In the genomic region with DNA sequence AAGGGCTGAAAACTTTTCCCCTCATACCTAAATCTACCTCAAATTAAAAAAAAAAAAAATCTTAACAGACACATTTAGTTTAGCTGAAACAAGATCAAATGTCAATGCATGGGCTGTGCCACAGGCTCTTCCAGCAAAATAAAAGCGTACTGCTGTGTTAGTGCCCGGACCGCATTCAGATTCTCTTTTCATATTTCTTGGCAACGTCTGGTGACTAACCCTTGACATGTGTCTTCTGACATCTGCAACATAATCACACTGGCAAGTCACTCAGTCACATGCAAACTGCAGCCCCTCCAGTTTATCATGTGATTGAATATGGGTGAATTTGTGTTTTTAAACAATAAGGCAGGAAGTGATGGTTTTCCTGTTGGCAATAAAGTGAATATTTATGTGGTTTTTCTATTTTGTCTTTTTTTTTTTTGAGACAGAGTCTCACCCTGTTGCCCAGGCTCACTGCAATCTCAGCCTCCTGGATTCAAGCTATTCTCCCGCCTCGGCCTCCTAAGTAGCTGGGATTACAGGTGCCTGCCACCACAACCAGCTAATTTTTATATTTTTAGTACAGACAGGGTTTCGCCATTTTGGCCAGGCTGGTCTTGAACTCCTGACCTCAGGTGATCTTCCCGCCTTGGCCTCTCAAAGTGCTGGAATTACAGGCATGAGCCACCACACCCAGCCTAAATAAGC, we compare ENCODE assay signal across 7 cellular contexts.
DNase-seq lines count a peak whose midpoint lies in the region; ATAC-seq and TF ChIP-seq lines count a peak whose summit lies in the region.
"Not testable (repeated sequence)": the region's sequence is repeated elsewhere in the genome, so short reads cannot be mapped to it uniquely, and the experiment has no call there.

No MANE protein-coding gene starts in this region.

- peaks cover 19% of the 10 kb centered on the region for H3K36me3 Mint-ChIP-seq in activated CD4-positive, alpha-beta T cell treated with anti-CD3 and anti-CD28 coated beads, Interleukin-2, amount 10 ng/mL, durations not matched to agents 7 days and 5 days (ENCODE audit: low read depth)
- H3K36me3 Mint-ChIP-seq in activated naive CD4-positive, alpha-beta T cell treated with anti-CD3 and anti-CD28 coated beads, Interleukin-2, amount 10 ng/mL, durations not matched to agents 7 days and 5 days, result peaks cover 26% of the 10 kb centered on the region
- H3K36me3 Mint-ChIP-seq in endodermal cell (ENCODE audit: low read depth), result peaks cover 61% of the 10 kb centered on the region

- not testable (repeated sequence) for H3K9me3 ChIP-seq in endodermal cell (ENCODE audit: control insufficient read depth, low read length)

- DNase-seq in GM03348 (ENCODE audit: low spot score) (peak; percentile 13), NB4 (ENCODE audit: low read depth) (peak; percentile 21)
- DNase-seq in activated CD4-positive, alpha-beta T cell treated with anti-CD3 and anti-CD28 coated beads, Interleukin-2, amount 10 ng/mL, durations not matched to agents 7 days and 5 days, result peak; percentile 65
- DNase-seq in activated naive CD4-positive, alpha-beta T cell treated with anti-CD3 and anti-CD28 coated beads, Interleukin-2, amount 10 ng/mL, durations not matched to agents 7 days and 5 days, result peak; percentile 64
- not testable (repeated sequence) for DNase-seq in endodermal cell; left lobe of liver (ENCODE audit: low spot score)

- not testable (repeated sequence) for H3K27me3 Mint-ChIP-seq in activated CD4-positive, alpha-beta T cell treated with anti-CD3 and anti-CD28 coated beads, Interleukin-2, amount 10 ng/mL, durations not matched to agents 7 days and 5 days; activated naive CD4-positive, alpha-beta T cell treated with anti-CD3 and anti-CD28 coated beads, Interleukin-2, amount 10 ng/mL, durations not matched to agents 7 days and 5 days; endodermal cell (ENCODE audit: insufficient read depth)

- peaks cover 36% of the 10 kb centered on the region for H3K36me3 ChIP-seq in endodermal cell (ENCODE audit: control insufficient read depth, insufficient read depth, low read length)

- H3K9me3 Mint-ChIP-seq in activated CD4-positive, alpha-beta T cell treated with anti-CD3 and anti-CD28 coated beads, Interleukin-2, amount 10 ng/mL, durations not matched to agents 7 days and 5 days; activated naive CD4-positive, alpha-beta T cell treated with anti-CD3 and anti-CD28 coated beads, Interleukin-2, amount 10 ng/mL, durations not matched to agents 7 days and 5 days; endodermal cell: not testable (repeated sequence)

- CTCF ChIA-PET in activated CD4-positive, alpha-beta T cell treated with anti-CD3 and anti-CD28 coated beads, Interleukin-2, amount 10 ng/mL, durations not matched to agents 7 days and 5 days (lab: Charles Lee); activated naive CD4-positive, alpha-beta T cell treated with anti-CD3 and anti-CD28 coated beads, Interleukin-2, amount 10 ng/mL, durations not matched to agents 7 days and 5 days (lab: Charles Lee): not testable (repeated sequence)

- not testable (repeated sequence) for H3K4me3 Mint-ChIP-seq in activated CD4-positive, alpha-beta T cell treated with anti-CD3 and anti-CD28 coated beads, Interleukin-2, amount 10 ng/mL, durations not matched to agents 7 days and 5 days; activated naive CD4-positive, alpha-beta T cell treated with anti-CD3 and anti-CD28 coated beads, Interleukin-2, amount 10 ng/mL, durations not matched to agents 7 days and 5 days; endodermal cell

- not testable (repeated sequence) for H3K27me3 ChIP-seq in endodermal cell (ENCODE audit: control insufficient read depth, insufficient read depth, low read length, poor library complexity, severe bottlenecking)

- H3K27ac ChIP-seq in endodermal cell (ENCODE audit: low read depth, low read length), result not testable (repeated sequence)
- H3K27ac ChIP-seq in skin epidermis, result peak overlapping the region in 11 of 21 experiments; percentile 36 to 71 (median 58)

- TF ChIP-seq CTCF in NB4 (IDR thresholded peaks at IDR 0.05; ENCODE audit: low read depth, low read length); endodermal cell (conservative IDR thresholded peaks at IDR 0.05): not testable (repeated sequence)

- H3K9ac ChIP-seq in endodermal cell (ENCODE audit: extremely low read depth, low read length, poor library complexity, severe bottlenecking), result not testable (repeated sequence)

- peaks cover 10% of the 10 kb centered on the region for H3K4me1 Mint-ChIP-seq in activated CD4-positive, alpha-beta T cell treated with anti-CD3 and anti-CD28 coated beads, Interleukin-2, amount 10 ng/mL, durations not matched to agents 7 days and 5 days
- peaks cover 24% of the 10 kb centered on the region for H3K4me1 Mint-ChIP-seq in activated naive CD4-positive, alpha-beta T cell treated with anti-CD3 and anti-CD28 coated beads, Interleukin-2, amount 10 ng/mL, durations not matched to agents 7 days and 5 days
- H3K4me1 Mint-ChIP-seq in endodermal cell, result not testable (repeated sequence)

- peak; percentile 57 for ATAC-seq in left lobe of liver

- WGBS in endodermal cell (ENCODE audit: insufficient coverage in 1 of 2, insufficient read length in 1 of 2), 2 experiments, result 94 to 100% methylated on average over 3 to 8 of the region's 8 CpGs

- peak overlapping the region; percentile 91 for H3K27ac Mint-ChIP-seq in activated CD4-positive, alpha-beta T cell treated with anti-CD3 and anti-CD28 coated beads, Interleukin-2, amount 10 ng/mL, durations not matched to agents 7 days and 5 days
- peak overlapping the region; percentile 94 for H3K27ac Mint-ChIP-seq in activated naive CD4-positive, alpha-beta T cell treated with anti-CD3 and anti-CD28 coated beads, Interleukin-2, amount 10 ng/mL, durations not matched to agents 7 days and 5 days
- peak overlapping the region; percentile 30 for H3K27ac Mint-ChIP-seq in endodermal cell

- not testable (repeated sequence) for H3K4me1 ChIP-seq in endodermal cell (ENCODE audit: control insufficient read depth, insufficient read depth, low read length)

- not testable (repeated sequence) for H3K4me3 ChIP-seq in NB4 (ENCODE audit: low read depth, low read length); endodermal cell (ENCODE audit: low read length); skin epidermis

- not testable (repeated sequence) for TF ChIP-seq POLR2A in NB4 (IDR thresholded peaks at IDR 0.05; ENCODE audit: extremely low read depth, insufficient read length)

- POLR2A ChIA-PET in activated CD4-positive, alpha-beta T cell treated with anti-CD3 and anti-CD28 coated beads, Interleukin-2, amount 10 ng/mL, durations not matched to agents 7 days and 5 days (lab: Charles Lee), result not testable (repeated sequence)

Comparison
In these comparisons a context has a peak if more than half of its experiments do, and no peak if none do; other contexts are left out.
1. H3K27ac Mint-ChIP-seq: peak in every context shown above with its lines; median percentile 94 in activated naive CD4-positive, alpha-beta T cell treated with anti-CD3 and anti-CD28 coated beads, Interleukin-2, amount 10 ng/mL, durations not matched to agents 7 days and 5 days; 91 in activated CD4-positive, alpha-beta T cell treated with anti-CD3 and anti-CD28 coated beads, Interleukin-2, amount 10 ng/mL, durations not matched to agents 7 days and 5 days; 30 in endodermal cell.